Comparison of ENCODE assay signal across 8 cellular contexts in the genomic region with DNA sequence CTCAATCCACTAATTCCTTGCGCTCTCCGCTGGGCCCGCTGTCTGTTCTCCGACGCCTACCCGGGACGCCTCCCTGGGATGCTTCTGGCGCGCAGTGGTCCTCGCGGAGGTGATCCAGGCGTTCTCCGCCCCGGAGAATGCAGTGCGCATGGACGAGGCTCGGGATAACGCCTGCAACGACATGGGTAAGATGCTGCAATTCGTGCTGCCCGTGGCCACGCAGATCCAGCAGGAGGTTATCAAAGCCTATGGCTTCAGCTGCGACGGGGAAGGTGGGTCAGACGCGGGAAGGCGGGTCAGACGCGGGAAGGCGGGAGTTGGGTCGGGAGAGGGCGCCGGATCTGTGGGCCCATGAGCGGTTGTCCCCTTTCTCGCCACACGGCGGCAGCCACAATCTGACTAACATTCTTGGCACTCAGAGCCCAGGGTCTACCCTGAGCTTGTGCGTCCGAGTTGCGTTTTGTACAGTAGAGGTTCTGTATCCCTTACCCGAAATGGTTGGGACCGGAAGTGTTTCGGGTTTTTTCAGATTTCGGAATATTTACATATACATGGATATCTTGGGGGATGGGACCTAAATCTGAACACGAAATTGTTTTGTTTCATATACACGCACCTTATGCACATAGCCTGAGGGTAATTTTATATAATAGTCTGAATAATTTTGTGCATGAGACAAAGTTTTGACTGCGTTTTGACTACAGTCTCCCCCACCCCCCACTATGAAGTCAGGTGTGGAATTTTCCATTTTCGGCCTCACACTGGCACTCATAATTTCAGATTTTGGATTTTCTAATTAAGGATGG.
DNase-seq lines count a peak whose midpoint lies in the region; ATAC-seq and TF ChIP-seq lines count a peak whose summit lies in the region.

No MANE protein-coding gene starts in this region.

- peak; percentile 86 for TF ChIP-seq CTCF in brain microvascular endothelial cell (IDR thresholded peaks at IDR 0.05; ENCODE audit: low read depth, low read length, missing control alignments)

- peak overlapping the region; percentile 98 for H3K9ac ChIP-seq in iPS-15b (ENCODE audit: low read depth, low read length)

- H3K36me3 ChIP-seq in brain microvascular endothelial cell (replicated peaks) (peaks cover 7% of the 10 kb centered on the region), iPS-15b (ENCODE audit: control insufficient read depth, insufficient read depth, low read length) (peaks cover 6% of the 10 kb centered on the region)

- H3K27me3 ChIP-seq in brain microvascular endothelial cell (replicated peaks) (no peaks in the 10 kb centered on the region), iPS-15b (ENCODE audit: control insufficient read depth, insufficient read depth, low read length) (no peaks in the 10 kb centered on the region)

- H3K27ac ChIP-seq in brain microvascular endothelial cell = peak overlapping the region; percentile 93

- no peaks in the 10 kb centered on the region for H3K9me3 ChIP-seq in iPS-15b (ENCODE audit: control insufficient read depth, insufficient read depth, low read length)

- peak; percentile 26 for ATAC-seq in HG03025 (IDR thresholded peaks at IDR 0.05; ENCODE audit: low FRiP score, unreplicated experiment)

- peak; percentile 72 for DNase-seq in NK-92 treated with Interleukin-12 subunit alpha and Interleukin-12 subunit beta, amount 100 ng/mL, for 24 hours (lab: John Stamatoyannopoulos, UW)
- DNase-seq in NK-92 (lab: John Stamatoyannopoulos, UW; ENCODE audit: unreplicated experiment) (no peak), NCI-H2107 (lab: John Stamatoyannopoulos, UW) (peak; percentile 93), UCSD-AML1 (lab: John Stamatoyannopoulos, UW; ENCODE audit: unreplicated experiment) (peak; percentile 91), brain microvascular endothelial cell (peak; percentile 92), skeletal muscle cell (ENCODE audit: low read depth) (peak; percentile 70)

- peaks cover 15% of the 10 kb centered on the region for H3K4me1 ChIP-seq in iPS-15b (ENCODE audit: control insufficient read depth, insufficient read depth, low read length)

- H3K4me3 ChIP-seq in brain microvascular endothelial cell (ENCODE audit: low read depth, low read length) (peak overlapping the region; percentile 87), iPS-15b (ENCODE audit: low read depth, low read length) (peak overlapping the region; percentile 93), skeletal muscle cell (ENCODE audit: low read depth, low read length) (peak overlapping the region; percentile 72)

- in situ Hi-C loops in brain microvascular endothelial cell (cut with HindIII; ENCODE audit: low pct_ligation_motif_present, low sequenced_read_pairs) = no loop called here
